In genomic region chr2:70191244-70191735, GRCh38 we compare ENCODE assay signal across 8 cellular contexts. TPM values are rescaled to one million over a fixed set of nuclear protein-coding genes. Genes with fewer than 3 reads are reported as not detected.
A peak's percentile ranks its signal among the peaks of the same experiment; 100 is the strongest.
DNase-seq lines count a peak whose midpoint lies in the region; ATAC-seq, FAIRE-seq and TF ChIP-seq lines count a peak whose summit lies in the region.

No MANE protein-coding gene starts in this region.

- H3K36me3 Mint-ChIP-seq in activated T-cell treated with anti-CD3 and anti-CD28 coated beads, Interleukin-2, amount 50 U/mL, for 4 hours (ENCODE audit: insufficient read depth), result peaks cover 6% of the 10 kb centered on the region
- H3K36me3 Mint-ChIP-seq in astrocyte (ENCODE audit: low read depth, unreplicated experiment), result no peaks in the 10 kb centered on the region

- H3K79me2 ChIP-seq in astrocyte (ENCODE audit: insufficient read depth, low read length), result no peaks in the 10 kb centered on the region

- H3K9ac ChIP-seq in astrocyte (ENCODE audit: low read length) (peak overlapping the region; percentile 90), liver (ENCODE audit: low read depth in 1 of 2, low read length in 2 of 2) (peak overlapping the region in 1 of 2 donors; percentile 64)

- no peak for DNase-seq in activated T-cell treated with anti-CD3 and anti-CD28 coated beads, Interleukin-2, amount 50 U/mL, for 4 hours
- DNase-seq in activated T-cell treated with anti-CD3 and anti-CD28 coated beads for 4 hours (no peak), astrocyte (ENCODE audit: low read depth) (no peak), NCI-H1092 (lab: John Stamatoyannopoulos, UW) (no peak), superior temporal gyrus (ENCODE audit: extremely low spot score) (no peak)

- H2AFZ ChIP-seq in astrocyte (ENCODE audit: low read depth, low read length), result peak overlapping the region; percentile 88

- H3K4me3 ChIP-seq in astrocyte (ENCODE audit: insufficient read depth, low read depth, low read length), result peak overlapping the region; percentile 85
- H3K4me3 ChIP-seq in liver (ENCODE audit: low read depth in 1 of 3, low read length in 3 of 3), result peak overlapping the region in 2 of 3 donors; percentile 67 to 100
- H3K4me3 ChIP-seq in thymus (ENCODE audit: low read length), result peak overlapping the region; percentile 82

- peaks cover 5% of the 10 kb centered on the region for H3K4me1 ChIP-seq in astrocyte (ENCODE audit: insufficient read depth, low read length)
- H3K4me1 ChIP-seq in liver (ENCODE audit: control insufficient read depth in 4 of 4, insufficient read depth in 4 of 4, low read length in 3 of 4), result peaks cover 0 to 3% (median 3%) of the 10 kb centered on the region in 4 donors
- no peaks in the 10 kb centered on the region for H3K4me1 ChIP-seq in thymus (ENCODE audit: control insufficient read depth, insufficient read depth, low read length)

- H3K9me3 ChIP-seq in astrocyte (ENCODE audit: insufficient read depth, low read depth, low read length) (no peaks in the 10 kb centered on the region), liver (ENCODE audit: control insufficient read depth in 4 of 4, low read length in 3 of 4) (no peaks in the 10 kb centered on the region), thymus (ENCODE audit: control insufficient read depth) (no peaks in the 10 kb centered on the region)

- FAIRE-seq in astrocyte (lab: Jason Lieb, UNC), result no peak

- no peaks in the 10 kb centered on the region for H4K20me1 ChIP-seq in astrocyte (ENCODE audit: insufficient read depth, low read length)

- peak overlapping the region; percentile 86 for H3K4me2 ChIP-seq in astrocyte (ENCODE audit: low read length)

- H3K27ac ChIP-seq in astrocyte (ENCODE audit: low read depth, low read length) (peak overlapping the region; percentile 92), liver (ENCODE audit: low read depth in 1 of 2, low read length in 2 of 2) (peak overlapping the region; percentile 99 to 100), thymus (ENCODE audit: low read depth) (peak overlapping the region; percentile 83)

- no peak for TF ChIP-seq RAD21 in liver (IDR thresholded peaks at IDR 0.05)

- no peaks in the 10 kb centered on the region for H3K27me3 Mint-ChIP-seq in activated T-cell treated with anti-CD3 and anti-CD28 coated beads, Interleukin-2, amount 50 U/mL, for 4 hours (ENCODE audit: low read depth)
- no peaks in the 10 kb centered on the region for H3K27me3 Mint-ChIP-seq in astrocyte (ENCODE audit: low read depth, unreplicated experiment)

- ATAC-seq in activated T-cell treated with anti-CD3 and anti-CD28 coated beads, Interleukin-2, amount 50 U/mL, for 4 hours, result no peak
- no peak for ATAC-seq in esophagus mucosa

- H3K4me1 Mint-ChIP-seq in activated T-cell treated with anti-CD3 and anti-CD28 coated beads, Interleukin-2, amount 50 U/mL, for 4 hours (ENCODE audit: low read depth), result peaks cover 23% of the 10 kb centered on the region
- H3K4me1 Mint-ChIP-seq in astrocyte (ENCODE audit: low read depth, unreplicated experiment), result peaks cover 11% of the 10 kb centered on the region

- peak overlapping the region; percentile 100 for H3K27ac Mint-ChIP-seq in astrocyte (ENCODE audit: unreplicated experiment)

- TF ChIP-seq CTCF in astrocyte (IDR thresholded peaks at IDR 0.05; ENCODE audit: insufficient read depth, low read depth, low read length), result no peak
- TF ChIP-seq CTCF in liver (IDR thresholded peaks at IDR 0.05; ENCODE audit: low read depth, low read length, missing input control), result no peak

- no peaks in the 10 kb centered on the region for H3K36me3 ChIP-seq in astrocyte (ENCODE audit: insufficient read depth, low read length)
- H3K36me3 ChIP-seq in liver (ENCODE audit: control insufficient read depth in 4 of 4, insufficient read depth in 3 of 4, low read depth in 1 of 4, low read length in 3 of 4), result no peaks in the 10 kb centered on the region
- no peaks in the 10 kb centered on the region for H3K36me3 ChIP-seq in thymus (ENCODE audit: control insufficient read depth, insufficient read depth)

- no peaks in the 10 kb centered on the region for H3K27me3 ChIP-seq in astrocyte (ENCODE audit: insufficient read depth, low read length)
- no peaks in the 10 kb centered on the region for H3K27me3 ChIP-seq in liver (ENCODE audit: control insufficient read depth in 4 of 4, insufficient read depth in 4 of 4, low read length in 3 of 4)
- H3K27me3 ChIP-seq in thymus (ENCODE audit: control insufficient read depth, insufficient read depth), result no peaks in the 10 kb centered on the region

- no peaks in the 10 kb centered on the region for H3K9me3 Mint-ChIP-seq in activated T-cell treated with anti-CD3 and anti-CD28 coated beads, Interleukin-2, amount 50 U/mL, for 4 hours
- H3K9me3 Mint-ChIP-seq in astrocyte (ENCODE audit: unreplicated experiment), result no peaks in the 10 kb centered on the region

- 72% methylated on average over 13 of the region's 13 CpGs for WGBS in liver
- 82% methylated on average over 13 of the region's 13 CpGs for WGBS in thymus

- peak overlapping the region; percentile 93 for H3K4me3 Mint-ChIP-seq in activated T-cell treated with anti-CD3 and anti-CD28 coated beads, Interleukin-2, amount 50 U/mL, for 4 hours
- H3K4me3 Mint-ChIP-seq in astrocyte (ENCODE audit: unreplicated experiment), result peak overlapping the region; percentile 93

TF ChIP-seq in liver, 16 proteins besides CTCF, POLR2A, EP300 and RAD21:
- TF ChIP-seq YY1 (IDR thresholded peaks at IDR 0.05) (no peak), FOXA1 (IDR thresholded peaks at IDR 0.05) (no peak)

RNA-seq across cellular contexts. Expression of gene C2orf42, which starts 0.5 kb away (rescaled TPM):
- 10 to 100 TPM; 16.7 to 20.1 (median 18.5) TPM for total RNA-seq in activated T-cell treated with anti-CD3 and anti-CD28 coated beads, Interleukin-2, amount 50 U/mL, for 4 hours
- total RNA-seq in astrocyte, result 15.2 and 20.7 TPM in 2 replicates
- 10 to 100 TPM; 18.5 to 20.6 TPM for total RNA-seq in liver
- 1 to 10 TPM; 8.1 to 8.8 TPM for polyA plus RNA-seq in liver
- 15.4 TPM for polyA plus RNA-seq in thymus
- 4.9 TPM for total RNA-seq in esophagus mucosa

RNA-seq across cellular contexts. Expression of gene TIA1, which starts 57.1 kb away (rescaled TPM):
- total RNA-seq in activated T-cell treated with anti-CD3 and anti-CD28 coated beads, Interleukin-2, amount 50 U/mL, for 4 hours, result 100 to 1,000 TPM in 1 of 3 donors, 10 to 100 TPM in 2; 94.4 to 104 (median 99.8) TPM
- total RNA-seq in astrocyte, result 104 and 112 TPM in 2 replicates
- 10 to 100 TPM; 55.1 to 56.2 TPM for total RNA-seq in liver
- polyA plus RNA-seq in liver, result 10 to 100 TPM; 10.2 to 38.0 TPM
- 197 TPM for polyA plus RNA-seq in thymus
- total RNA-seq in esophagus mucosa, result 45.8 TPM
